39 cellular contexts compared by ENCODE assay signal in genomic region chr1:29317063-29317915, GRCh38.
"Had no signal": no experiment of that assay in that cellular context is flagged by ENCODE, and none has a peak within 500 bp of the region (broad histone marks: within the 10 kb centered on the region; RNA-seq: fewer than 3 reads in every experiment).

No MANE protein-coding gene starts in this region.

- H3K27me3 Mint-ChIP-seq: activated B cell treated with CpG ODN at 0.5 μM for 24 hours; activated CD4-positive, alpha-beta memory T cell treated with anti-CD3 and anti-CD28 coated beads, Interleukin-2, amount 10 ng/mL, durations not matched to agents 7 days and 5 days; activated CD8-positive, alpha-beta memory T cell treated with anti-CD3 and anti-CD28 coated beads, Interleukin-2, amount 10 ng/mL, durations not matched to agents 7 days and 5 days; activated T-helper 17 cell treated with anti-CD3 and anti-CD28 coated beads, Interleukin-2, amount 50 U/mL, for 72 hours had no signal

- ATAC-seq: activated CD8-positive, alpha-beta memory T cell treated with anti-CD3 and anti-CD28 coated beads, Interleukin-2, amount 10 ng/mL, durations not matched to agents 7 days and 5 days; activated naive CD4-positive, alpha-beta T cell treated with anti-CD3 and anti-CD28 coated beads, Interleukin-2, amount 50 U/mL, for 72 hours; activated T-cell treated with anti-CD3 and anti-CD28 coated beads, Interleukin-2, amount 50 U/mL, for 72 hours; activated T-helper 17 cell treated with anti-CD3 and anti-CD28 coated beads, Interleukin-2, amount 50 U/mL, for 72 hours; body of pancreas; PC-3; SK-N-SH treated with all-trans-retinoic acid at 6 μM for 48 hours; T-cell had no signal

- H3K36me3 Mint-ChIP-seq: activated CD8-positive, alpha-beta memory T cell treated with anti-CD3 and anti-CD28 coated beads, Interleukin-2, amount 10 ng/mL, durations not matched to agents 7 days and 5 days; activated naive CD4-positive, alpha-beta T cell treated with anti-CD3 and anti-CD28 coated beads, Interleukin-2, amount 50 U/mL, for 72 hours; T-cell had no signal

- H3K9ac ChIP-seq: KMS-11 had no signal

- H3K4me2 ChIP-seq: KMS-11 had no signal

- FAIRE-seq: astrocyte had no signal

- H3K27ac ChIP-seq: adrenal gland, body of pancreas, breast epithelium, KMS-11, Peyer's patch, VCaP had no signal

- DNase-seq: activated B cell treated with CpG ODN at 0.5 μM for 24 hours; activated CD4-positive, alpha-beta memory T cell treated with anti-CD3 and anti-CD28 coated beads, Interleukin-2, amount 10 ng/mL, durations not matched to agents 7 days and 5 days; activated CD4-positive, alpha-beta T cell treated with anti-CD3 and anti-CD28 coated beads for 48 hours; activated CD4-positive, CD25-positive, alpha-beta regulatory T cell treated with anti-CD3 and anti-CD28 coated beads, Interleukin-2, amount 50 U/mL, for 72 hours; activated CD8-positive, alpha-beta memory T cell treated with anti-CD3 and anti-CD28 coated beads for 24 hours; activated CD8-positive, alpha-beta memory T cell treated with anti-CD3 and anti-CD28 coated beads, Interleukin-2, amount 10 ng/mL, durations not matched to agents 7 days and 5 days; activated effector memory CD4-positive, alpha-beta T cell treated with anti-CD3 and anti-CD28 coated beads, Interleukin-2, amount 50 U/mL, for 16 hours; activated naive CD4-positive, alpha-beta T cell; activated T-cell treated with anti-CD3 and anti-CD28 coated beads, Interleukin-2, amount 50 U/mL, for 1 hour; activated T-cell treated with anti-CD3 and anti-CD28 coated beads, Interleukin-2, amount 50 U/mL, for 72 hours; adrenal gland; body of pancreas; central memory CD4-positive, alpha-beta T cell; MM.1S; MV-4-11; NCI-H1092; NCI-H1436 treated with DMSO at 0.1 percent for 48 hours; NCI-H1694 treated with DMSO at 0.1 percent for 48 hours; NCI-H2029 treated with DMSO at 0.1 percent for 48 hours; NCI-H2107; NCI-H2171; NCI-H510A; NCI-H526; NCI-H748 treated with DMSO at 0.1 percent for 48 hours; NK-92 treated with Interleukin-12 subunit alpha and Interleukin-12 subunit beta, amount 100 ng/mL, for 24 hours; PC-3; Peyer's patch; RPMI8226; SIG-M5; T-cell; T-helper 2 cell; T-helper 9 cell had no signal

- H3K4me1 Mint-ChIP-seq: activated B cell treated with CpG ODN at 0.5 μM for 24 hours; activated CD4-positive, alpha-beta memory T cell treated with anti-CD3 and anti-CD28 coated beads, Interleukin-2, amount 10 ng/mL, durations not matched to agents 7 days and 5 days; activated CD8-positive, alpha-beta memory T cell treated with anti-CD3 and anti-CD28 coated beads, Interleukin-2, amount 10 ng/mL, durations not matched to agents 7 days and 5 days; activated T-helper 17 cell treated with anti-CD3 and anti-CD28 coated beads, Interleukin-2, amount 50 U/mL, for 72 hours; T-cell had no signal

- H3K9me3 Mint-ChIP-seq: activated B cell treated with CpG ODN at 0.5 μM for 24 hours; activated CD4-positive, alpha-beta memory T cell treated with anti-CD3 and anti-CD28 coated beads, Interleukin-2, amount 10 ng/mL, durations not matched to agents 7 days and 5 days; activated naive CD4-positive, alpha-beta T cell treated with anti-CD3 and anti-CD28 coated beads, Interleukin-2, amount 50 U/mL, for 72 hours; activated T-cell treated with anti-CD3 and anti-CD28 coated beads, Interleukin-2, amount 50 U/mL, for 72 hours; activated T-helper 17 cell treated with anti-CD3 and anti-CD28 coated beads, Interleukin-2, amount 50 U/mL, for 72 hours; T-cell had no signal

- H3K36me3 ChIP-seq: Peyer's patch had no signal

- H3K4me3 Mint-ChIP-seq: activated B cell treated with CpG ODN at 0.5 μM for 24 hours; activated CD4-positive, alpha-beta memory T cell treated with anti-CD3 and anti-CD28 coated beads, Interleukin-2, amount 10 ng/mL, durations not matched to agents 7 days and 5 days; activated CD8-positive, alpha-beta memory T cell treated with anti-CD3 and anti-CD28 coated beads, Interleukin-2, amount 10 ng/mL, durations not matched to agents 7 days and 5 days; activated T-cell treated with anti-CD3 and anti-CD28 coated beads, Interleukin-2, amount 50 U/mL, for 72 hours; activated T-helper 17 cell treated with anti-CD3 and anti-CD28 coated beads, Interleukin-2, amount 50 U/mL, for 72 hours; T-cell had no signal

- H3K27me3 ChIP-seq: adrenal gland, body of pancreas, breast epithelium, Peyer's patch had no signal

- H3K4me3 ChIP-seq: adrenal gland, body of pancreas, breast epithelium, Peyer's patch had no signal

- H3K9me3 ChIP-seq: adrenal gland, body of pancreas, breast epithelium, Peyer's patch had no signal

- H3K4me1 ChIP-seq: adrenal gland, body of pancreas, breast epithelium, Peyer's patch had no signal

- H3K27ac Mint-ChIP-seq: activated B cell treated with CpG ODN at 0.5 μM for 24 hours; activated CD4-positive, alpha-beta memory T cell treated with anti-CD3 and anti-CD28 coated beads, Interleukin-2, amount 10 ng/mL, durations not matched to agents 7 days and 5 days; activated CD8-positive, alpha-beta memory T cell treated with anti-CD3 and anti-CD28 coated beads, Interleukin-2, amount 10 ng/mL, durations not matched to agents 7 days and 5 days; activated T-cell treated with anti-CD3 and anti-CD28 coated beads, Interleukin-2, amount 50 U/mL, for 72 hours; activated T-helper 17 cell treated with anti-CD3 and anti-CD28 coated beads, Interleukin-2, amount 50 U/mL, for 72 hours; T-cell had no signal
